ENCODE assay signal across 8 cellular contexts in genomic region chrX:140057001-140057411, GRCh38.
DNase-seq lines count a peak whose midpoint lies in the region; ATAC-seq and TF ChIP-seq lines count a peak whose summit lies in the region.

No MANE protein-coding gene starts in this region.

- no peak overlapping the region for H3K27ac Mint-ChIP-seq in activated T-cell treated with anti-CD3 and anti-CD28 coated beads, Interleukin-2, amount 50 U/mL, for 24 hours

- no peak overlapping the region for H3K9ac ChIP-seq in OCI-LY1 (ENCODE audit: low read length)

- H3K4me1 ChIP-seq in OCI-LY1 (ENCODE audit: insufficient read depth, low read length, severe bottlenecking) (no peaks in the 10 kb centered on the region), suprapubic skin (no peaks in the 10 kb centered on the region)

- H3K9me3 Mint-ChIP-seq in activated T-cell treated with anti-CD3 and anti-CD28 coated beads, Interleukin-2, amount 50 U/mL, for 24 hours = no peaks in the 10 kb centered on the region

- peak; percentile 92 for ATAC-seq in GM19463 (IDR thresholded peaks at IDR 0.05; ENCODE audit: unreplicated experiment)
- peak; percentile 85 for ATAC-seq in HG03571 (IDR thresholded peaks at IDR 0.05; ENCODE audit: unreplicated experiment)

- no peak for TF ChIP-seq EP300 in suprapubic skin (IDR thresholded peaks at IDR 0.05)

- 26% methylated on average over 11 of the region's 11 CpGs for WGBS in suprapubic skin

- peaks cover 19% of the 10 kb centered on the region for H3K27me3 Mint-ChIP-seq in activated T-cell treated with anti-CD3 and anti-CD28 coated beads, Interleukin-2, amount 50 U/mL, for 24 hours

- no peak overlapping the region for H3K4me3 ChIP-seq in OCI-LY1 (ENCODE audit: low read depth, low read length, poor library complexity, severe bottlenecking)
- no peak overlapping the region for H3K4me3 ChIP-seq in suprapubic skin

- H3K4me3 Mint-ChIP-seq in activated T-cell treated with anti-CD3 and anti-CD28 coated beads, Interleukin-2, amount 50 U/mL, for 24 hours = no peak overlapping the region

- no peak overlapping the region for H3K27ac ChIP-seq in OCI-LY1 (ENCODE audit: low read depth, low read length, poor library complexity, severe bottlenecking)
- H3K27ac ChIP-seq in suprapubic skin = no peak overlapping the region

- H4K20me1 ChIP-seq in OCI-LY1 (ENCODE audit: insufficient read depth, low read length) = no peaks in the 10 kb centered on the region

- no peaks in the 10 kb centered on the region for H3K9me2 ChIP-seq in OCI-LY1 (ENCODE audit: low read depth, low read length)

- TF ChIP-seq POLR2A in suprapubic skin (IDR thresholded peaks at IDR 0.05) = no peak

- H3K36me3 ChIP-seq in OCI-LY1 (ENCODE audit: insufficient read depth, low read length) = no peaks in the 10 kb centered on the region
- no peaks in the 10 kb centered on the region for H3K36me3 ChIP-seq in suprapubic skin

- H3F3A ChIP-seq in OCI-LY1 (ENCODE audit: insufficient read depth, low read length) = no peaks in the 10 kb centered on the region

- no peak overlapping the region for H2AFZ ChIP-seq in OCI-LY1 (ENCODE audit: low read length)

- H3K27me3 ChIP-seq in OCI-LY1 (ENCODE audit: insufficient read depth, low read length) = no peaks in the 10 kb centered on the region
- no peaks in the 10 kb centered on the region for H3K27me3 ChIP-seq in suprapubic skin

- no peaks in the 10 kb centered on the region for H3K36me3 Mint-ChIP-seq in activated T-cell treated with anti-CD3 and anti-CD28 coated beads, Interleukin-2, amount 50 U/mL, for 24 hours (ENCODE audit: low read depth)

- peak; percentile 69 for TF ChIP-seq CTCF in OCI-LY1 (IDR thresholded peaks at IDR 0.05; ENCODE audit: low read length)
- TF ChIP-seq CTCF in suprapubic skin (IDR thresholded peaks at IDR 0.05) = peak; percentile 33 to 69

- H3K79me2 ChIP-seq in OCI-LY1 (ENCODE audit: insufficient read depth, low read length) = no peaks in the 10 kb centered on the region

- DNase-seq in DMS 273 (lab: John Stamatoyannopoulos, UW; ENCODE audit: unreplicated experiment) (peak; percentile 89), fibroblast of peridontal ligament (ENCODE audit: extremely low read depth) (peak; percentile 43), non-pigmented ciliary epithelial cell (ENCODE audit: low read depth) (peak; percentile 19), suprapubic skin (ENCODE audit: low spot score in 2 of 2) (peak; percentile 70 to 77)
- DNase-seq in activated T-cell treated with anti-CD3 and anti-CD28 coated beads, Interleukin-2, amount 50 U/mL, for 24 hours = peak; percentile 72

- H3K9me3 ChIP-seq in OCI-LY1 (ENCODE audit: low read length) = no peaks in the 10 kb centered on the region
- H3K9me3 ChIP-seq in suprapubic skin = no peaks in the 10 kb centered on the region

- H3K4me1 Mint-ChIP-seq in activated T-cell treated with anti-CD3 and anti-CD28 coated beads, Interleukin-2, amount 50 U/mL, for 24 hours (ENCODE audit: low read depth) = peaks cover 4% of the 10 kb centered on the region

- no peak overlapping the region for H3K4me2 ChIP-seq in OCI-LY1 (ENCODE audit: low read length)

Comparison
In these comparisons a context has a peak if more than half of its experiments do, and no peak if none do; other contexts are left out.
1. DNase-seq: peak in every context shown above with its lines; median percentile 89 in DMS 273; 74 in suprapubic skin; 72 in activated T-cell treated with anti-CD3 and anti-CD28 coated beads, Interleukin-2, amount 50 U/mL, for 24 hours; 43 in fibroblast of peridontal ligament; 19 in non-pigmented ciliary epithelial cell.